ENCODE assay signal across 9 cellular contexts in genomic region chr1:233614743-233615521, GRCh38. TPM values are rescaled to one million over a fixed set of nuclear protein-coding genes. Genes with fewer than 3 reads are reported as not detected.
DNase-seq lines count a peak whose midpoint lies in the region; ATAC-seq and TF ChIP-seq lines count a peak whose summit lies in the region.
"Had no signal": no experiment of that assay in that cellular context is flagged by ENCODE, and none has a peak within 500 bp of the region (broad histone marks: within the 10 kb centered on the region; RNA-seq: fewer than 3 reads in every experiment).

No MANE protein-coding gene starts in this region.

- peak overlapping the region; percentile 86 for H3K27ac ChIP-seq in PC-3 (ENCODE audit: low read length)

- DNase-seq in AG04449 (ENCODE audit: low read depth, low spot score) (no peak), PC-3 (peak; percentile 61), fibroblast of mammary gland (ENCODE audit: low read depth) (no peak), Kasumi-1 (lab: John Stamatoyannopoulos, UW) (no peak), NAMALWA (ENCODE audit: low spot score) (no peak)

- H3K4me3 ChIP-seq in AG04449 (ENCODE audit: low read depth, low read length): peak overlapping the region; percentile 65
- H3K4me3 ChIP-seq in PC-3 (ENCODE audit: low read length): peak overlapping the region; percentile 90
- peak overlapping the region; percentile 75 for H3K4me3 ChIP-seq in fibroblast of mammary gland (ENCODE audit: control insufficient read depth, low read depth, low read length)
- H3K4me3 ChIP-seq in skeletal muscle satellite cell (ENCODE audit: low read length): peak overlapping the region; percentile 82

- H3K4me1 ChIP-seq in PC-3 (ENCODE audit: insufficient read depth, low read length) (peaks cover 24% of the 10 kb centered on the region), skeletal muscle satellite cell (ENCODE audit: control insufficient read depth, insufficient read depth, low read length) (peaks cover 3% of the 10 kb centered on the region)
- H3K4me1 ChIP-seq: adrenal gland had no signal

- POLR2A ChIA-PET in AG04449 (lab: Yijun Ruan, JAX) (no interaction called here), PC-3 (lab: Charles Lee; ENCODE audit: unreplicated experiment) (interaction anchor here (0.6 kb wide), 1 partner anchor 293 kb away, joined by 8 read pairs; no protein-coding TSS in a partner anchor)

- CTCF ChIA-PET in AG04449 (lab: Yijun Ruan, JAX): no interaction called here
- CTCF ChIA-PET in PC-3 (lab: Charles Lee): no interaction called here

- H3K27me3 ChIP-seq in PC-3 (ENCODE audit: low read length) (no peaks in the 10 kb centered on the region), skeletal muscle satellite cell (ENCODE audit: control insufficient read depth, insufficient read depth, low read length) (peaks cover 8% of the 10 kb centered on the region)
- H3K27me3 ChIP-seq: adrenal gland had no signal

- no peak for TF ChIP-seq CTCF in AG04449 (IDR thresholded peaks at IDR 0.05; ENCODE audit: insufficient read depth, low read length, missing control alignments)
- no peak for TF ChIP-seq CTCF in PC-3 (conservative IDR thresholded peaks at IDR 0.05; ENCODE audit: low read depth, low read length)
- TF ChIP-seq CTCF in fibroblast of mammary gland (conservative IDR thresholded peaks at IDR 0.05; ENCODE audit: control insufficient read depth, insufficient read depth, low read depth, low read length): no peak

- H3K9me2 ChIP-seq in PC-3 (replicated peaks; ENCODE audit: low read length): no peaks in the 10 kb centered on the region

- no peaks in the 10 kb centered on the region for H3F3A ChIP-seq in PC-3 (ENCODE audit: low read length, unreplicated experiment)

- peaks cover 55% of the 10 kb centered on the region for H3K79me2 ChIP-seq in PC-3 (ENCODE audit: low read length)

- peak overlapping the region; percentile 60 for H2AFZ ChIP-seq in PC-3 (ENCODE audit: low read length)

- TSS peak; percentile 77 for BruUV-seq in PC-3 (replicated peaks; lab: Mats Ljungman, UMichigan)

- H3K4me2 ChIP-seq in PC-3 (ENCODE audit: low read length) (peak overlapping the region; percentile 93), skeletal muscle satellite cell (ENCODE audit: low read length) (peak overlapping the region; percentile 91)

- H3K36me3 ChIP-seq in PC-3 (ENCODE audit: low read depth, low read length) (peaks cover 10% of the 10 kb centered on the region), skeletal muscle satellite cell (ENCODE audit: insufficient read depth, low read length) (no peaks in the 10 kb centered on the region)
- H3K36me3 ChIP-seq: adrenal gland had no signal

- H4K20me1 ChIP-seq in PC-3 (ENCODE audit: low read length): peaks cover 28% of the 10 kb centered on the region

- intact Hi-C loops in PC-3 (cut with micrococcal nuclease): loop anchor here (2.0 to 10.0 kb wide), 4 partner anchors 64 to 447 kb away; no protein-coding TSS in a partner anchor

- H3K9me3 ChIP-seq in PC-3 (ENCODE audit: low read length) (no peaks in the 10 kb centered on the region), skeletal muscle satellite cell (replicated peaks; ENCODE audit: low read length) (no peaks in the 10 kb centered on the region)
- H3K9me3 ChIP-seq: adrenal gland had no signal

- ATAC-seq in GM19455 (IDR thresholded peaks at IDR 0.05; ENCODE audit: unreplicated experiment) (peak; percentile 58), PC-3 (peak; percentile 5), GM19351 (IDR thresholded peaks at IDR 0.05; ENCODE audit: unreplicated experiment) (no peak)

- H3K9ac ChIP-seq in PC-3 (ENCODE audit: low read length) (peak overlapping the region; percentile 90), skeletal muscle satellite cell (ENCODE audit: low read depth, low read length) (no peak overlapping the region)

RNA-seq across cellular contexts. Expression of gene KCNK1, which starts 1.0 kb away (rescaled TPM):
- 31.1 and 34.7 TPM in 2 replicates for total RNA-seq in PC-3 (2014; rRNA removed)
- 3.3 TPM in 2 replicates for total RNA-seq in skeletal muscle satellite cell (2012; rRNA removed)
